ENCODE assay signal across 10 cellular contexts in genomic region chr1:176466514-176466913, GRCh38. TPM values are rescaled to one million over a fixed set of nuclear protein-coding genes. Genes with fewer than 3 reads are reported as not detected.
DNase-seq lines count a peak whose midpoint lies in the region; ATAC-seq and TF ChIP-seq lines count a peak whose summit lies in the region.
"Had no signal": no experiment of that assay in that cellular context is flagged by ENCODE, and none has a peak within 500 bp of the region (broad histone marks: within the 10 kb centered on the region; RNA-seq: fewer than 3 reads in every experiment).

No MANE protein-coding gene starts in this region.

- H3K79me2 ChIP-seq in neural progenitor cell (ENCODE audit: low read depth), result no peaks in the 10 kb centered on the region

- in situ Hi-C loops in KBM-7 (cut with MboI; ENCODE audit: low pct_unique_long_range_greater_than_20kb, low sequenced_read_pairs), result no loop called here
- in situ Hi-C loops in gastrocnemius medialis (cut with MboI; ENCODE audit: low sequenced_read_pairs in 4 of 4), result no loop called here

- H3K36me3 Mint-ChIP-seq in neural progenitor cell, result no peaks in the 10 kb centered on the region

- H3K27me3 ChIP-seq in WERI-Rb-1 (ENCODE audit: insufficient read depth, low read depth, severe bottlenecking), result no peaks in the 10 kb centered on the region
- H3K27me3 ChIP-seq in neural progenitor cell, result no peaks in the 10 kb centered on the region
- H3K27me3 ChIP-seq in gastrocnemius medialis, result no peaks in the 10 kb centered on the region
- H3K27me3 ChIP-seq: adrenal gland had no signal

- H3K4me3 Mint-ChIP-seq in neural progenitor cell, result no peak overlapping the region

- H3K27ac Mint-ChIP-seq in neural progenitor cell, result no peak overlapping the region

- H3K27ac ChIP-seq in WERI-Rb-1, result no peak overlapping the region
- no peak overlapping the region for H3K27ac ChIP-seq in neural progenitor cell
- no peak overlapping the region for H3K27ac ChIP-seq in gastrocnemius medialis
- H3K27ac ChIP-seq: adrenal gland, HL-60 had no signal

- no peak overlapping the region for H3K9ac ChIP-seq in neural progenitor cell

- H3F3A ChIP-seq in neural progenitor cell (ENCODE audit: low read depth), result no peaks in the 10 kb centered on the region

- peaks cover 5% of the 10 kb centered on the region for H3K27me3 Mint-ChIP-seq in neural progenitor cell (ENCODE audit: insufficient read depth, low read depth)

- H4K20me1 ChIP-seq in neural progenitor cell (ENCODE audit: low read depth), result no peaks in the 10 kb centered on the region

- H3K4me1 ChIP-seq in neural progenitor cell (no peaks in the 10 kb centered on the region), gastrocnemius medialis (no peaks in the 10 kb centered on the region)
- H3K4me1 ChIP-seq: adrenal gland had no signal

- H2AFZ ChIP-seq in neural progenitor cell (replicated peaks), result no peak overlapping the region

- no peaks in the 10 kb centered on the region for H3K9me3 Mint-ChIP-seq in neural progenitor cell

- H3K4me1 Mint-ChIP-seq in neural progenitor cell, result no peaks in the 10 kb centered on the region

- intact Hi-C loops in posterior vena cava (cut with DNase I) (no loop called here), gastrocnemius medialis (cut with DNase I; ENCODE audit: low total_unique reads) (no loop called here)

- TF ChIP-seq POLR2A in gastrocnemius medialis (IDR thresholded peaks at IDR 0.05), result no peak

- ATAC-seq in gastrocnemius medialis, result no peak

- H3K36me3 ChIP-seq in WERI-Rb-1 (no peaks in the 10 kb centered on the region), neural progenitor cell (no peaks in the 10 kb centered on the region), gastrocnemius medialis (no peaks in the 10 kb centered on the region)
- H3K36me3 ChIP-seq: adrenal gland had no signal

- DNase-seq in NCI-H2171 treated with DMSO at 0.1 percent for 48 hours (lab: John Stamatoyannopoulos, UW) (peak; percentile 10), NCI-H2171 (lab: John Stamatoyannopoulos, UW) (no peak), KBM-7 (peak; percentile 6), WERI-Rb-1 (peak; percentile 64), neural progenitor cell (ENCODE audit: low spot score) (peak; percentile 66), posterior vena cava (ENCODE audit: low spot score) (no peak), midbrain (lab: John Stamatoyannopoulos, UW) (no peak), gastrocnemius medialis (no peak)
- DNase-seq: adrenal gland had no signal

- no peak overlapping the region for H3K4me2 ChIP-seq in neural progenitor cell

- H3K9me3 ChIP-seq in WERI-Rb-1 (ENCODE audit: severe bottlenecking) (no peaks in the 10 kb centered on the region), neural progenitor cell (ENCODE audit: low read depth) (no peaks in the 10 kb centered on the region), gastrocnemius medialis (no peaks in the 10 kb centered on the region)
- H3K9me3 ChIP-seq: adrenal gland had no signal

- H3K4me3 ChIP-seq in WERI-Rb-1 (ENCODE audit: low read depth, low read length), result no peak overlapping the region
- H3K4me3 ChIP-seq in neural progenitor cell, result no peak overlapping the region
- H3K4me3 ChIP-seq in gastrocnemius medialis, result no peak overlapping the region
- H3K4me3 ChIP-seq: adrenal gland had no signal

- TF ChIP-seq CTCF in WERI-Rb-1 (IDR thresholded peaks at IDR 0.05; ENCODE audit: low read depth, low read length) (peak; percentile 97), neural progenitor cell (IDR thresholded peaks at IDR 0.05) (peak; percentile 64), gastrocnemius medialis (IDR thresholded peaks at IDR 0.05 in 4 of 5, conservative IDR thresholded peaks at IDR 0.05 in 1 of 5) (no peak)

RNA-seq across cellular contexts. Expression of gene PAPPA2, which starts 3.5 kb away (rescaled TPM):
- total RNA-seq in neural progenitor cell (ENCODE audit: low replicate concordance) (0.17 and 0.65 TPM in 2 replicates), posterior vena cava (under 1 TPM; 0.38 to 0.97 TPM), gastrocnemius medialis (under 1 TPM in 1 of 4 donors, not detected in 3; 0.11 TPM)

Comparison
In these comparisons a context has a peak if more than half of its experiments do, and no peak if none do; other contexts are left out.
1. DNase-seq: peak in NCI-H2171 treated with DMSO at 0.1 percent for 48 hours (single experiment), KBM-7 (single experiment), WERI-Rb-1 (single experiment) and neural progenitor cell (single experiment); none in NCI-H2171 (single experiment), posterior vena cava (single experiment), midbrain (single experiment) and gastrocnemius medialis (0 of 2).
2. CTCF ChIP-seq: peak in WERI-Rb-1 (single experiment) and neural progenitor cell (single experiment); none in gastrocnemius medialis (0 of 5).